Comparison of ENCODE assay signal across 15 cellular contexts in the genomic region with DNA sequence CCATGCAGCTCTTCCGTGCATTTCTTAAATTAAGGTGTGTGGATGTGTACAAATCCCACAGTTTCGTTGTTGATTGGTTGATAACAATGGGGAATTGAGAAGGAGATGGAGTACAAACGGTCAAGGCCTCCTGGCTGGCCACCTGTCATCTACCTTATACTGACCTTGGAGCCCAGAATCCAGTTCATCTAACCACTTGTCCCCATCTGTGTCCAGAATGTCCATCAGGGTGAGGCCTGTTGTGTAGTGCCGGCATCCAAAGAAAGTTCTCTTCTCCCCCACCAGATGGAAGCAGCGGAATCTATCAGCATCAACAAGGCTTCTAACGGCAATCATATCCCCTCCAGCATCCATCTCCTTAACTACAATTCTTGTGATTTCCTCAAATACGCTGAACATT. TPM values are rescaled to one million over a fixed set of nuclear protein-coding genes. Genes with fewer than 3 reads are reported as not detected.
DNase-seq lines count a peak whose midpoint lies in the region; ATAC-seq, FAIRE-seq and TF ChIP-seq lines count a peak whose summit lies in the region.
"Had no signal": no experiment of that assay in that cellular context is flagged by ENCODE, and none has a peak within 500 bp of the region (broad histone marks: within the 10 kb centered on the region; RNA-seq: fewer than 3 reads in every experiment).

No MANE protein-coding gene starts in this region.

- H3K79me1 ChIP-seq in mesendoderm (ENCODE audit: low read length): no peaks in the 10 kb centered on the region

- no peak overlapping the region for H4K5ac ChIP-seq in mesendoderm (ENCODE audit: low read length)

- H3K4me1 Mint-ChIP-seq in central memory CD8-positive, alpha-beta T cell: peaks cover 46% of the 10 kb centered on the region
- peaks cover 2% of the 10 kb centered on the region for H3K4me1 Mint-ChIP-seq in progenitor cell of endocrine pancreas (ENCODE audit: low read depth)
- H3K4me1 Mint-ChIP-seq: nephron had no signal

- no peak overlapping the region for H3K4me2 ChIP-seq in mesendoderm (ENCODE audit: low read length)

- no peak overlapping the region for H3K27ac ChIP-seq in mesendoderm (ENCODE audit: low read depth, low read length)
- no peak overlapping the region for H3K27ac ChIP-seq in heart right ventricle

- H3K27me3 Mint-ChIP-seq in central memory CD8-positive, alpha-beta T cell: no peaks in the 10 kb centered on the region
- no peaks in the 10 kb centered on the region for H3K27me3 Mint-ChIP-seq in progenitor cell of endocrine pancreas

- ATAC-seq in central memory CD8-positive, alpha-beta T cell (replicated peaks; ENCODE audit: extremely low read depth, poor library complexity, severe bottlenecking): no peak
- ATAC-seq in HG03039 (IDR thresholded peaks at IDR 0.05; ENCODE audit: unreplicated experiment) (no peak), heart right ventricle (no peak)

- H3K4me3 Mint-ChIP-seq in central memory CD8-positive, alpha-beta T cell: no peak overlapping the region
- no peak overlapping the region for H3K4me3 Mint-ChIP-seq in progenitor cell of endocrine pancreas (ENCODE audit: low read depth)
- H3K4me3 Mint-ChIP-seq: nephron had no signal

- H3K4me3 ChIP-seq in mesendoderm (ENCODE audit: low read length): no peak overlapping the region
- no peak overlapping the region for H3K4me3 ChIP-seq in heart right ventricle

- no peak overlapping the region for H2AK5ac ChIP-seq in mesendoderm (ENCODE audit: low read length)

- TF ChIP-seq CTCF in heart right ventricle (IDR thresholded peaks at IDR 0.05) (peak in 2 of 9 donors; percentile 18 to 24), progenitor cell of endocrine pancreas (IDR thresholded peaks at IDR 0.05; ENCODE audit: unreplicated experiment) (no peak)

- H2BK120ac ChIP-seq in mesendoderm (ENCODE audit: low read depth, low read length): no peak overlapping the region

- no peak overlapping the region for H3K9ac ChIP-seq in mesendoderm (ENCODE audit: low read length)

- no peak overlapping the region for H3K23ac ChIP-seq in mesendoderm (ENCODE audit: low read length)

- POLR2A ChIA-PET in HEK293T (lab: Yijun Ruan, JAX): no interaction called here

- no peaks in the 10 kb centered on the region for H3K79me2 ChIP-seq in mesendoderm (ENCODE audit: control insufficient read depth, insufficient read depth, low read length)

- no peak overlapping the region for H3K18ac ChIP-seq in mesendoderm (ENCODE audit: low read length)

- DNase-seq in AG20443 (ENCODE audit: low spot score) (peak; percentile 30), HEK293T (ENCODE audit: extremely low spot score) (peak; percentile 28), mesendoderm (peak; percentile 31), RCC 7860 (ENCODE audit: low spot score) (no peak), heart right ventricle (no peak), progenitor cell of endocrine pancreas (ENCODE audit: low spot score, unreplicated experiment) (no peak)
- DNase-seq in central memory CD8-positive, alpha-beta T cell (ENCODE audit: low spot score in 2 of 2): no peak
- DNase-seq: cerebellar nuclear complex, glutamatergic neuron, NCI-H1092 treated with DMSO at 0.1 percent for 48 hours, NCI-H748 treated with DMSO at 0.1 percent for 48 hours had no signal

- peaks cover 2% of the 10 kb centered on the region for H3K36me3 ChIP-seq in mesendoderm (ENCODE audit: control insufficient read depth, insufficient read depth, low read length)
- H3K36me3 ChIP-seq in heart right ventricle: peaks cover 0 to 47% (median 11%) of the 10 kb centered on the region in 9 donors

- WGBS in mesendoderm (ENCODE audit: extremely low coverage, insufficient coverage, low lambda C conversion rate): no CpG with 5 or more reads among the region's 7 CpGs
- whole genome bisulfite sequencing in heart right ventricle, 2 donors: 83 to 86% methylated on average over 7 of the region's 7 CpGs

- no peak overlapping the region for H4K8ac ChIP-seq in mesendoderm (ENCODE audit: low read depth, low read length)

- H3K9me3 ChIP-seq in heart right ventricle: no peaks in the 10 kb centered on the region

- H3K56ac ChIP-seq in mesendoderm (ENCODE audit: low read length): no peak overlapping the region

- intact Hi-C loops in heart right ventricle (cut with DNase I): no loop called here

- H3K27me3 ChIP-seq in mesendoderm (ENCODE audit: insufficient read depth, low read length, poor library complexity) (no peaks in the 10 kb centered on the region), heart right ventricle (no peaks in the 10 kb centered on the region)

- no peak overlapping the region for H3K4ac ChIP-seq in mesendoderm (ENCODE audit: low read depth, low read length)

- H2BK5ac ChIP-seq in mesendoderm (ENCODE audit: low read length): no peak overlapping the region

- H3K4me1 ChIP-seq in mesendoderm (ENCODE audit: control insufficient read depth, low read depth, low read length): no peaks in the 10 kb centered on the region
- H3K4me1 ChIP-seq in heart right ventricle: peaks cover 0 to 13% (median 0%) of the 10 kb centered on the region in 9 donors

- H2BK15ac ChIP-seq in mesendoderm (replicated peaks; ENCODE audit: low read depth): no peak overlapping the region

- CTCF ChIA-PET in HEK293T (lab: Yijun Ruan, JAX): no interaction called here

- no peak for FAIRE-seq in RCC 7860 (lab: Jason Lieb, UNC)

- H3K27ac Mint-ChIP-seq in central memory CD8-positive, alpha-beta T cell (ENCODE audit: low read depth): peak overlapping the region; percentile 3
- H3K27ac Mint-ChIP-seq in progenitor cell of endocrine pancreas: no peak overlapping the region
- H3K27ac Mint-ChIP-seq: nephron had no signal

- no peaks in the 10 kb centered on the region for H3K9me3 Mint-ChIP-seq in central memory CD8-positive, alpha-beta T cell
- H3K9me3 Mint-ChIP-seq in progenitor cell of endocrine pancreas (ENCODE audit: low read depth): peaks cover 3% of the 10 kb centered on the region
- H3K9me3 Mint-ChIP-seq: nephron had no signal

- H3K36me3 Mint-ChIP-seq in central memory CD8-positive, alpha-beta T cell (ENCODE audit: insufficient read depth): peaks cover 47% of the 10 kb centered on the region
- H3K36me3 Mint-ChIP-seq in progenitor cell of endocrine pancreas (ENCODE audit: insufficient read depth): peaks cover 15% of the 10 kb centered on the region

TF ChIP-seq in HEK293T, 16 proteins besides CTCF, POLR2A, EP300 and RAD21:
- TF ChIP-seq FOXK2 (IDR thresholded peaks at IDR 0.05) (no peak), NFRKB (IDR thresholded peaks at IDR 0.05) (no peak), L3MBTL2 (conservative IDR thresholded peaks at IDR 0.05) (no peak), BHLHE40 (IDR thresholded peaks at IDR 0.05; ENCODE audit: borderline replicate concordance) (no peak), SUZ12 (IDR thresholded peaks at IDR 0.05) (no peak), HDGF (IDR thresholded peaks at IDR 0.05; ENCODE audit: borderline replicate concordance) (no peak), LEF1 (IDR thresholded peaks at IDR 0.05; ENCODE audit: borderline replicate concordance) (no peak), FOXM1 (IDR thresholded peaks at IDR 0.05; ENCODE audit: borderline replicate concordance) (no peak), FOXA1 (IDR thresholded peaks at IDR 0.05) (no peak), ZNF384 (IDR thresholded peaks at IDR 0.05) (no peak), TARDBP (IDR thresholded peaks at IDR 0.05) (no peak), ELF4 (IDR thresholded peaks at IDR 0.05) (no peak)
- TF ChIP-seq, protein P1, sequence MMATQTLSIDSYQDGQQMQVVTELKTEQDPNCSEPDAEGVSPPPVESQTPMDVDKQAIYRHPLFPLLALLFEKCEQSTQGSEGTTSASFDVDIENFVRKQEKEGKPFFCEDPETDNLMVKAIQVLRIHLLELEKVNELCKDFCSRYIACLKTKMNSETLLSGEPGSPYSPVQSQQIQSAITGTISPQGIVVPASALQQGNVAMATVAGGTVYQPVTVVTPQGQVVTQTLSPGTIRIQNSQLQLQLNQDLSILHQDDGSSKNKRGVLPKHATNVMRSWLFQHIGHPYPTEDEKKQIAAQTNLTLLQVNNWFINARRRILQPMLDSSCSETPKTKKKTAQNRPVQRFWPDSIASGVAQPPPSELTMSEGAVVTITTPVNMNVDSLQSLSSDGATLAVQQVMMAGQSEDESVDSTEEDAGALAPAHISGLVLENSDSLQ (IDR thresholded peaks at IDR 0.05): no peak

RNA-seq across cellular contexts. Expression of a gene that starts 1.5 kb away (rescaled TPM):
- 3.1 TPM for polyA plus RNA-seq in mesendoderm (2013, experiment 1 of 2)
- 2.6 TPM for polyA plus RNA-seq in mesendoderm (2013, experiment 2 of 2)
- total RNA-seq in heart right ventricle (1 to 10 TPM in 9 of 10 donors, under 1 TPM in 1; 0.72 to 4.6 (median 2.5) TPM), progenitor cell of endocrine pancreas (25.7 and 25.9 TPM in 2 replicates)
- 10 to 100 TPM in 1 of 2 donors, 1 to 10 TPM in 1; 2.1 to 11.9 TPM for polyA plus RNA-seq in heart right ventricle

RNA-seq across cellular contexts. Expression of a gene that starts 10.5 kb away (rescaled TPM):
- 111 TPM for polyA plus RNA-seq in mesendoderm (2013, experiment 1 of 2)
- 101 TPM for polyA plus RNA-seq in mesendoderm (2013, experiment 2 of 2)
- total RNA-seq in heart right ventricle (10 to 100 TPM; 33.5 to 94.3 (median 66.8) TPM), progenitor cell of endocrine pancreas (80.4 and 87.6 TPM in 2 replicates)
- 10 to 100 TPM; 51.4 to 56.3 TPM for polyA plus RNA-seq in heart right ventricle

RNA-seq across cellular contexts. Expression of a gene that starts 10.6 kb away (rescaled TPM):
- polyA plus RNA-seq in mesendoderm (2013, experiment 1 of 2): not detected
- not detected for polyA plus RNA-seq in mesendoderm (2013, experiment 2 of 2)
- not detected for total RNA-seq in heart right ventricle
- polyA plus RNA-seq in heart right ventricle: not detected
- total RNA-seq in progenitor cell of endocrine pancreas: not detected in 2 replicates
- total RNA-seq: T-helper 1 cell treated with Interleukin-12 subunit alpha and Interleukin-12 subunit beta and Interleukin-4 antibody, amounts not matched to agents 30 ng/mL and 1 ng/mL, for 36 hours; temporal lobe had no signal

RNA-seq across cellular contexts. Expression of a gene that starts 45.9 kb away (rescaled TPM):
- not detected for polyA plus RNA-seq in mesendoderm (2013, experiment 1 of 2)
- polyA plus RNA-seq in mesendoderm (2013, experiment 2 of 2): not detected
- 1 to 10 TPM in 1 of 10 donors, under 1 TPM in 4, not detected in 5; 0.15 to 1.3 (median 0.57) TPM for total RNA-seq in heart right ventricle
- under 1 TPM in 1 of 2 donors, not detected in 1; 0.06 TPM for polyA plus RNA-seq in heart right ventricle
- not detected in 2 replicates for total RNA-seq in progenitor cell of endocrine pancreas

RNA-seq across cellular contexts. Expression of a gene that starts 48.9 kb away (rescaled TPM):
- not detected for polyA plus RNA-seq in mesendoderm (2013, experiment 1 of 2)
- not detected for polyA plus RNA-seq in mesendoderm (2013, experiment 2 of 2)
- total RNA-seq in heart right ventricle (not detected), progenitor cell of endocrine pancreas (not detected in 2 replicates)
- not detected for polyA plus RNA-seq in heart right ventricle
- total RNA-seq: T-helper 1 cell treated with Interleukin-12 subunit alpha and Interleukin-12 subunit beta and Interleukin-4 antibody, amounts not matched to agents 30 ng/mL and 1 ng/mL, for 36 hours; temporal lobe had no signal

Comparison
In these comparisons a context has a peak if more than half of its experiments do, and no peak if none do; other contexts are left out.
1. DNase-seq: peak in AG20443 (single experiment), HEK293T (single experiment) and mesendoderm (single experiment); none in central memory CD8-positive, alpha-beta T cell (0 of 2), RCC 7860 (single experiment), heart right ventricle (0 of 2) and progenitor cell of endocrine pancreas (single experiment).